18 cellular contexts compared by ENCODE assay signal in the genomic region with DNA sequence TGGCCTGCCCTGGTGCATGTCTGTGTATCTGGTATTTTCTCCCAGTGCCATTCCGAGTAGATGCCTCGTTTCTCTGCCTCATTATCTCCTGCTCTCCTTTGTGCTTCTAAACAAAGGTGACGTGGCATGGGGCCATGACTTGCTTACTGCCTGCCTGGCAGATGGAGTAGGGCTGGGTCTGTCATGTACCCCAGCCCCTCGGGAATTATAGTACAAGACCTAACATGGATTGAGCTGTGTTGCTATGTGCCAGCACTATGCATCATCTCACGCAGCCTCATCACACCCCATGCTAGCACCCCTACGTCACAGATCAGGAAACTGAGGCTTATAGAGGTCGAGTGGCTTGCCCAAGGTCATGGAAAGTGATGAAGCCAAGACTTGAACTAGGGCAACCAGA.
DNase-seq lines count a peak whose midpoint lies in the region; TF ChIP-seq lines count a peak whose summit lies in the region.
"Had no signal": no experiment of that assay in that cellular context is flagged by ENCODE, and none has a peak within 500 bp of the region (broad histone marks: within the 10 kb centered on the region; RNA-seq: fewer than 3 reads in every experiment).

No MANE protein-coding gene starts in this region.

- no peaks in the 10 kb centered on the region for H3K27me3 ChIP-seq in dorsolateral prefrontal cortex
- H3K27me3 ChIP-seq in adrenal gland, result no peaks in the 10 kb centered on the region
- H3K27me3 ChIP-seq: sigmoid colon, tibial nerve had no signal

- 74 to 84% (median 79%) methylated on average over 7 of the region's 7 CpGs for WGBS in adrenal gland, 4 donors

- intact Hi-C loops in dorsolateral prefrontal cortex (cut with DNase I), result no loop called here
- intact Hi-C loops in adrenal gland (cut with DNase I), result no loop called here

- H3K4me3 ChIP-seq in dorsolateral prefrontal cortex (no peak overlapping the region), adrenal gland (no peak overlapping the region)
- H3K4me3 ChIP-seq: sigmoid colon, tibial nerve had no signal

- H3K27ac ChIP-seq in dorsolateral prefrontal cortex (peak overlapping the region in 40 of 59 donors; percentile 0 to 85 (median 50)), adrenal gland (no peak overlapping the region)
- H3K27ac ChIP-seq: 22Rv1, parathyroid adenoma, tibial nerve had no signal

- TF ChIP-seq CTCF in dorsolateral prefrontal cortex (IDR thresholded peaks at IDR 0.05 in 54 of 56, conservative IDR thresholded peaks at IDR 0.05 in 2 of 56; ENCODE audit: low read depth in 1 of 56, partially characterized antibody in 56 of 56), result no peak
- TF ChIP-seq CTCF in adrenal gland (IDR thresholded peaks at IDR 0.05), result no peak

- H3K4me1 ChIP-seq in adrenal gland (replicated peaks in 1 of 2), result peaks cover 8 to 27% of the 10 kb centered on the region in 2 donors

- H3K9me3 ChIP-seq in adrenal gland (replicated peaks in 1 of 3), result no peaks in the 10 kb centered on the region
- H3K9me3 ChIP-seq: sigmoid colon, tibial nerve had no signal

- no peaks in the 10 kb centered on the region for H3K36me3 ChIP-seq in adrenal gland (replicated peaks in 1 of 2)
- H3K36me3 ChIP-seq: sigmoid colon, tibial nerve had no signal

- TF ChIP-seq POLR2A in adrenal gland (IDR thresholded peaks at IDR 0.05), result no peak

- DNase-seq in DMS 273 (lab: John Stamatoyannopoulos, UW; ENCODE audit: unreplicated experiment), result peak; percentile 41
- DNase-seq in DMS 273 treated with DMSO at 0.1 percent for 48 hours (lab: John Stamatoyannopoulos, UW), result no peak
- DNase-seq in DMS153 treated with DMSO at 0.1 percent for 48 hours (lab: John Stamatoyannopoulos, UW; ENCODE audit: unreplicated experiment), result peak; percentile 26
- DNase-seq in NCI-H2171 (lab: John Stamatoyannopoulos, UW), result peak; percentile 94
- peak in 1 of 10 donors; percentile 45 for DNase-seq in dorsolateral prefrontal cortex
- no peak for DNase-seq in adrenal gland
- no peak for DNase-seq in NCI-H187 (lab: John Stamatoyannopoulos, UW)
- DNase-seq in C1 segment of cervical spinal cord (lab: John Stamatoyannopoulos, UW), result no peak
- DNase-seq: activated CD4-positive, alpha-beta memory T cell treated with anti-CD3 and anti-CD28 coated beads, Interleukin-2, amount 10 ng/mL, durations not matched to agents 7 days and 5 days; activated CD4-positive, CD25-positive, alpha-beta regulatory T cell treated with anti-CD3 and anti-CD28 coated beads, Interleukin-2, amount 50 U/mL, for 72 hours; CD4-positive, alpha-beta T cell; Karpas-422; NCI-H226; sigmoid colon; stimulated activated CD4-positive, alpha-beta T cell treated with anti-CD3 and anti-CD28 coated beads, Interleukin-15, amount 100 ng/mL, for 24 hours had no signal

Comparison
In these comparisons a context has a peak if more than half of its experiments do, and no peak if none do; other contexts are left out.
1. DNase-seq: peak in DMS 273 (single experiment), DMS153 treated with DMSO at 0.1 percent for 48 hours (single experiment) and NCI-H2171 (single experiment); none in DMS 273 treated with DMSO at 0.1 percent for 48 hours (single experiment), adrenal gland (0 of 7), NCI-H187 (0 of 2) and C1 segment of cervical spinal cord (0 of 14).
2. H3K27ac ChIP-seq: peak in dorsolateral prefrontal cortex (40 of 59); none in adrenal gland (0 of 5).